In genomic region chr2:219312683-219313263, GRCh38 we compare ENCODE assay signal across 7 cellular contexts. TPM values are rescaled to one million over a fixed set of nuclear protein-coding genes. Genes with fewer than 3 reads are reported as not detected.
"Had no signal": no experiment of that assay in that cellular context is flagged by ENCODE, and none has a peak within 500 bp of the region (broad histone marks: within the 10 kb centered on the region; RNA-seq: fewer than 3 reads in every experiment).

No MANE protein-coding gene starts in this region.

RNA-seq across cellular contexts. Expression of gene RESP18, which starts 19.8 kb away (rescaled TPM):
- total RNA-seq: GM23248, GM23338, H1, H4, H7, H9, HFFc6 had no signal
- polyA plus RNA-seq: GM23248, GM23338, H1 had no signal

RNA-seq across cellular contexts. Expression of gene TUBA4B, which starts 59.7 kb away (rescaled TPM):
- total RNA-seq: GM23248, H4, H9, HFFc6 had no signal
- polyA plus RNA-seq: GM23248, GM23338 had no signal
